In the genomic region with DNA sequence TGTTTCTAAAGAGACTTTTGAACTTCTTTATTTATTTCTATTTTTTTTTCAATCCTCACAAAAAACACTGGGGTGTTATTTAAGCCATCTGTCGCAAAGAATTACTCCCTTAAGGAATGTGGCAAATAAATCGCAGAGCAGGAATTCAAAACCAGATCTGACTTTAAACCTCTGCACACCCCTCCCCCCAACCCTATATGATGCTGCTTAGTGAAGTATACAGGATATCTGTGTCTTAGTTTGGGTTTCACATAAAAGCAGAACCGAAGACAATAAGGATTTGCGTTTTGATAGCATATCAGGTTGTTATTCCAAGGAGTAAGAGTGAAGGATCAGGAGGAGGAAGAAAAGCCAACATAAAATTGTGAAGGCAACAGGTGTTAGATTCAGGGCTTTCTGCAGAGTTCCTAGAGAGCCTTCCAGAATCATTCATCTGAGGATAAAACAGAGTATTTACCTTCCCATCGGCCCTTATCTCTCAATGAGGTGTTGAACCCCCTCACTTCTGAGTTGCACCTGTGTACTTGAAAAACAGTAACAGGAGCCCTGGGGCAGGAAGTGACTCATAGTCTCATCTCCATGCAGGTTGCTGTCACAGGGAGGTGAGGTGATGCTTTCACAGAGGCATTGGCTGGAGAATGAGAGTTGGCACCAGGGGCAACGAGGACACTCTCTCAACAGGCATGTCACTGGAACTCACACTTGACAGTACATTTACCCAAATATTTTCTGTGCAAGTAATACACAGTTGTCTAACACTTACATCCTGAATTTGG, we compare ENCODE assay signal across 28 cellular contexts. TPM values are rescaled to one million over a fixed set of nuclear protein-coding genes. Genes with fewer than 3 reads are reported as not detected.
DNase-seq lines count a peak whose midpoint lies in the region; ATAC-seq and TF ChIP-seq lines count a peak whose summit lies in the region.
"Had no signal": no experiment of that assay in that cellular context is flagged by ENCODE, and none has a peak within 500 bp of the region (broad histone marks: within the 10 kb centered on the region; RNA-seq: fewer than 3 reads in every experiment).

No MANE protein-coding gene starts in this region.

- DNase-seq in NCI-H1105 treated with DMSO at 0.1 percent for 48 hours (lab: John Stamatoyannopoulos, UW) (peak; percentile 7), NCI-H1105 (lab: John Stamatoyannopoulos, UW) (no peak), GM12865 (ENCODE audit: low read depth) (peak; percentile 38), NCI-H69 (lab: John Stamatoyannopoulos, UW) (peak; percentile 11), foreskin keratinocyte (no peak), left lobe of liver (ENCODE audit: low spot score) (no peak)
- DNase-seq in stimulated activated CD4-positive, alpha-beta T cell treated with anti-CD3 and anti-CD28 coated beads, Interleukin-15, amount 100 ng/mL, for 24 hours: no peak
- DNase-seq: activated CD4-positive, alpha-beta T cell treated with anti-CD3 and anti-CD28 coated beads, Interleukin-2, amount 50 U/mL, for 48 hours; activated gamma-delta T cell treated with Interleukin-2 at 50 U/mL for 16 hours; adrenal gland; CD4-positive, alpha-beta T cell; DMS79 treated with DMSO at 0.1 percent for 48 hours; effector memory CD4-positive, alpha-beta T cell; esophagus squamous epithelium; GOT3; IMR-90; kidney glomerular epithelial cell; naive B cell; NCI-H1436; NCI-H2227 treated with DMSO at 0.1 percent for 48 hours; occipital lobe; stimulated activated CD4-positive, alpha-beta T cell treated with anti-CD3 and anti-CD28 coated beads, Interleukin-4, amount 100 ng/mL, for 1 hour; T-helper 9 cell had no signal

- no peak overlapping the region for H3K4me3 ChIP-seq in GM12865 (ENCODE audit: low read depth, low read length)
- H3K4me3 ChIP-seq: adrenal gland, esophagus squamous epithelium, gastroesophageal sphincter, smooth muscle cell had no signal

- TF ChIP-seq CTCF in GM12865 (IDR thresholded peaks at IDR 0.05; ENCODE audit: insufficient read depth, low read depth, low read length, missing control alignments) (no peak), foreskin keratinocyte (conservative IDR thresholded peaks at IDR 0.05) (no peak)

- ATAC-seq in foreskin keratinocyte: peak; percentile 82
- no peak for ATAC-seq in HG03159 (IDR thresholded peaks at IDR 0.05; ENCODE audit: unreplicated experiment)
- ATAC-seq in left lobe of liver: no peak
- ATAC-seq: gastroesophageal sphincter had no signal

- no peaks in the 10 kb centered on the region for H3K4me1 ChIP-seq in foreskin keratinocyte
- H3K4me1 ChIP-seq: adrenal gland, gastroesophageal sphincter had no signal

- H3K27me3 ChIP-seq in foreskin keratinocyte: peaks cover 11% of the 10 kb centered on the region

- H3K27ac ChIP-seq in foreskin keratinocyte: no peak overlapping the region
- H3K27ac ChIP-seq: 22Rv1, adrenal gland, esophagus squamous epithelium, gastroesophageal sphincter, RWPE1 had no signal

RNA-seq across cellular contexts. Expression of a gene that starts 33.5 kb away (rescaled TPM):
- total RNA-seq in foreskin keratinocyte (not detected in 2 replicates), left lobe of liver (not detected)
- not detected in 2 replicates for polyA plus RNA-seq in foreskin keratinocyte
- total RNA-seq: adrenal gland; CD4-positive, alpha-beta T cell; IMR-90; smooth muscle cell had no signal
- polyA plus RNA-seq: IMR-90, smooth muscle cell had no signal

Comparison
In these comparisons a context has a peak if more than half of its experiments do, and no peak if none do; other contexts are left out.
1. DNase-seq: peak in NCI-H1105 treated with DMSO at 0.1 percent for 48 hours (single experiment), GM12865 (single experiment) and NCI-H69 (single experiment); none in NCI-H1105 (single experiment), foreskin keratinocyte (0 of 2), stimulated activated CD4-positive, alpha-beta T cell treated with anti-CD3 and anti-CD28 coated beads, Interleukin-15, amount 100 ng/mL, for 24 hours (single experiment) and left lobe of liver (single experiment).